Comparison of ENCODE assay signal across 9 cellular contexts in genomic region chr9:99762470-99762869, GRCh38. TPM values are rescaled to one million over a fixed set of nuclear protein-coding genes. Genes with fewer than 3 reads are reported as not detected.
DNase-seq lines count a peak whose midpoint lies in the region; ATAC-seq and TF ChIP-seq lines count a peak whose summit lies in the region.
"Had no signal": no experiment of that assay in that cellular context is flagged by ENCODE, and none has a peak within 500 bp of the region (broad histone marks: within the 10 kb centered on the region; RNA-seq: fewer than 3 reads in every experiment).

No MANE protein-coding gene starts in this region.

- no peaks in the 10 kb centered on the region for H3K9me3 ChIP-seq in heart right ventricle

- no peaks in the 10 kb centered on the region for H3K36me3 ChIP-seq in heart right ventricle

- WGBS in heart right ventricle, 2 donors, result 75 to 84% methylated on average over 3 of the region's 3 CpGs

- peaks cover 0 to 6% (median 0%) of the 10 kb centered on the region in 9 donors for H3K4me1 ChIP-seq in heart right ventricle
- H3K4me1 ChIP-seq: parathyroid adenoma had no signal

- DNase-seq in RPMI8226 (peak; percentile 70), RWPE1 (ENCODE audit: low spot score) (no peak), heart right ventricle (no peak), NCI-H526 treated with DMSO at 0.1 percent for 48 hours (lab: John Stamatoyannopoulos, UW) (no peak), DMS53 (lab: John Stamatoyannopoulos, UW) (no peak)

- ATAC-seq in GM18499 (IDR thresholded peaks at IDR 0.05; ENCODE audit: insufficient read depth, unreplicated experiment) (peak; percentile 93), GM19455 (IDR thresholded peaks at IDR 0.05; ENCODE audit: unreplicated experiment) (peak; percentile 99), HG03064 (IDR thresholded peaks at IDR 0.05; ENCODE audit: low read depth, unreplicated experiment) (peak; percentile 99), heart right ventricle (no peak)

- TF ChIP-seq CTCF in RWPE1 (conservative IDR thresholded peaks at IDR 0.05; ENCODE audit: low read depth) (no peak), heart right ventricle (IDR thresholded peaks at IDR 0.05) (no peak)

- CTCF ChIA-PET in RWPE1 (lab: Yijun Ruan, JAX), result no interaction called here

- intact Hi-C loops in heart right ventricle (cut with DNase I), result no loop called here

- H3K27me3 ChIP-seq in heart right ventricle, result no peaks in the 10 kb centered on the region

- no peak overlapping the region for H3K27ac ChIP-seq in RWPE1
- H3K27ac ChIP-seq in heart right ventricle, result peak overlapping the region in 1 of 10 donors; percentile 37
- H3K27ac ChIP-seq: parathyroid adenoma had no signal

- POLR2A ChIA-PET in RWPE1 (lab: Yijun Ruan, JAX; ENCODE audit: low non-redundant PET), result no interaction called here

- H3K4me3 ChIP-seq in heart right ventricle, result no peak overlapping the region

RNA-seq across cellular contexts. Expression of gene NR4A3, which starts 59.2 kb away (rescaled TPM):
- total RNA-seq in heart right ventricle, result 100 to 1,000 TPM in 1 of 10 donors, 10 to 100 TPM in 5, 1 to 10 TPM in 4; 4.1 to 148 (median 14.7) TPM
- polyA plus RNA-seq in heart right ventricle, result 1 to 10 TPM; 2.6 to 7.2 TPM

Comparison
In these comparisons a context has a peak if more than half of its experiments do, and no peak if none do; other contexts are left out.
1. ATAC-seq: peak in GM18499 (single experiment), GM19455 (single experiment) and HG03064 (single experiment); none in heart right ventricle (0 of 8).